Comparison of ENCODE assay signal across 11 cellular contexts in genomic region chrX:31228415-31228832, GRCh38.
DNase-seq lines count a peak whose midpoint lies in the region; ATAC-seq, FAIRE-seq and TF ChIP-seq lines count a peak whose summit lies in the region.
"Had no signal": no experiment of that assay in that cellular context is flagged by ENCODE, and none has a peak within 500 bp of the region (broad histone marks: within the 10 kb centered on the region; RNA-seq: fewer than 3 reads in every experiment).

No MANE protein-coding gene starts in this region.

- POLR2A ChIA-PET in activated CD8-positive, alpha-beta T cell treated with anti-CD3 and anti-CD28 coated beads for 36 hours (lab: Charles Lee), result interaction anchor here (0.6 kb wide), 1 partner anchor 448 kb away, joined by 3 read pairs; no protein-coding TSS in a partner anchor

- peak overlapping the region in 1 of 2 donors; percentile 39 for H3K4me3 Mint-ChIP-seq in stimulated activated naive B cell treated with anti-CD40 and anti-IgM and Interleukin-4, amounts not matched to agents 10 μg/mL and 1 μg/mL and 100 μg/mL, for 72 hours
- no peak overlapping the region for H3K4me3 Mint-ChIP-seq in activated CD8-positive, alpha-beta T cell treated with anti-CD3 and anti-CD28 coated beads for 36 hours

- no peak for DNase-seq in GM19239 (ENCODE audit: insufficient read length, low spot score)
- peak; percentile 16 for DNase-seq in globus pallidus (ENCODE audit: low spot score)
- DNase-seq in stimulated activated naive B cell treated with anti-CD40 and anti-IgM and Interleukin-4, amounts not matched to agents 10 μg/mL and 1 μg/mL and 100 μg/mL, for 72 hours, result no peak
- no peak for DNase-seq in stimulated activated naive CD4-positive, alpha-beta T cell treated with Interleukin-2 at 50 U/mL for 16 hours (lab: John Stamatoyannopoulos, UW)
- no peak for DNase-seq in stimulated activated CD4-positive, alpha-beta T cell treated with anti-CD3 and anti-CD28 coated beads, Interleukin-2, amount 100 ng/mL, for 24 hours
- no peak for DNase-seq in activated CD8-positive, alpha-beta T cell treated with anti-CD3 and anti-CD28 coated beads for 36 hours
- no peak for DNase-seq in C1 segment of cervical spinal cord (lab: John Stamatoyannopoulos, UW)
- DNase-seq: foreskin melanocyte, SW 1271 had no signal

- CTCF ChIA-PET in activated CD8-positive, alpha-beta T cell treated with anti-CD3 and anti-CD28 coated beads for 36 hours (lab: Charles Lee), result no interaction called here

- no peaks in the 10 kb centered on the region for H3K27me3 Mint-ChIP-seq in stimulated activated naive B cell treated with anti-CD40 and anti-IgM and Interleukin-4, amounts not matched to agents 10 μg/mL and 1 μg/mL and 100 μg/mL, for 72 hours
- H3K27me3 Mint-ChIP-seq in activated CD8-positive, alpha-beta T cell treated with anti-CD3 and anti-CD28 coated beads for 36 hours, result peaks cover 2% of the 10 kb centered on the region

- peak; percentile 2 for ATAC-seq in HG03342 (IDR thresholded peaks at IDR 0.05; ENCODE audit: unreplicated experiment)
- peak; percentile 37 for ATAC-seq in stimulated activated naive B cell treated with anti-CD40 and anti-IgM and Interleukin-4, amounts not matched to agents 10 μg/mL and 1 μg/mL and 100 μg/mL, for 72 hours (replicated peaks)
- no peak for ATAC-seq in activated CD8-positive, alpha-beta T cell treated with anti-CD3 and anti-CD28 coated beads for 36 hours

- peak; percentile 77 for FAIRE-seq in GM19239 (lab: Jason Lieb, UNC)
- FAIRE-seq: bronchial epithelial cell had no signal

- TF ChIP-seq CTCF in activated CD8-positive, alpha-beta T cell treated with anti-CD3 and anti-CD28 coated beads for 36 hours (IDR thresholded peaks at IDR 0.05), result no peak

- H3K9me3 Mint-ChIP-seq in stimulated activated naive B cell treated with anti-CD40 and anti-IgM and Interleukin-4, amounts not matched to agents 10 μg/mL and 1 μg/mL and 100 μg/mL, for 72 hours, result peaks cover 0 to 1% of the 10 kb centered on the region in 2 donors
- no peaks in the 10 kb centered on the region for H3K9me3 Mint-ChIP-seq in activated CD8-positive, alpha-beta T cell treated with anti-CD3 and anti-CD28 coated beads for 36 hours

- H3K36me3 Mint-ChIP-seq in stimulated activated naive B cell treated with anti-CD40 and anti-IgM and Interleukin-4, amounts not matched to agents 10 μg/mL and 1 μg/mL and 100 μg/mL, for 72 hours, result peaks cover 4 to 15% of the 10 kb centered on the region in 2 donors
- no peaks in the 10 kb centered on the region for H3K36me3 Mint-ChIP-seq in activated CD8-positive, alpha-beta T cell treated with anti-CD3 and anti-CD28 coated beads for 36 hours (ENCODE audit: low read depth)

- peaks cover 16 to 40% of the 10 kb centered on the region in 2 donors for H3K4me1 Mint-ChIP-seq in stimulated activated naive B cell treated with anti-CD40 and anti-IgM and Interleukin-4, amounts not matched to agents 10 μg/mL and 1 μg/mL and 100 μg/mL, for 72 hours
- no peaks in the 10 kb centered on the region for H3K4me1 Mint-ChIP-seq in activated CD8-positive, alpha-beta T cell treated with anti-CD3 and anti-CD28 coated beads for 36 hours (ENCODE audit: low read depth)

- intact Hi-C loops in activated CD8-positive, alpha-beta T cell treated with anti-CD3 and anti-CD28 coated beads for 36 hours (cut with micrococcal nuclease), result no loop called here

- peak overlapping the region; percentile 94 for H3K27ac Mint-ChIP-seq in stimulated activated naive B cell treated with anti-CD40 and anti-IgM and Interleukin-4, amounts not matched to agents 10 μg/mL and 1 μg/mL and 100 μg/mL, for 72 hours
- H3K27ac Mint-ChIP-seq in activated CD8-positive, alpha-beta T cell treated with anti-CD3 and anti-CD28 coated beads for 36 hours, result no peak overlapping the region
